In the genomic region with DNA sequence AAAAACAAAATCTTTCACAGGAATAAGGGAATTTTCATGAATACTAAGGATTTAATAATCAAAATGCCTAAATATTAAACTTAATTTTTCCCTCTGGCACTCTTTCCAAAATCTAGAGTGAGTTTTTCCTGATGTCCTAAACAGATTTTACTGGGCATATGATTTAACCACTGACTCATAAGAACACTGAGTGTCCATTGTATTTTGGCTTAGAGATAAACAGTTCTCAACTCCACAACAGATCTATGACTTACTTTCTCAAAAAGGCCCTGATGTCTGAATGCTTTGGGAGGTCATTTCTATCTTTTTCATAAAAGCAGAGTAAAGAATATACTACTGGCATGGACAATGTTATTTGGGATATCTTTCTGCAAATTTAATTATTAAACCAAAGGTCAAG, we compare ENCODE assay signal across 23 cellular contexts. TPM values are rescaled to one million over a fixed set of nuclear protein-coding genes. Genes with fewer than 3 reads are reported as not detected.
DNase-seq lines count a peak whose midpoint lies in the region; TF ChIP-seq lines count a peak whose summit lies in the region.
"Had no signal": no experiment of that assay in that cellular context is flagged by ENCODE, and none has a peak within 500 bp of the region (broad histone marks: within the 10 kb centered on the region; RNA-seq: fewer than 3 reads in every experiment).

No MANE protein-coding gene starts in this region.

- TF ChIP-seq CTCF in neutrophil (IDR thresholded peaks at IDR 0.05) (no peak), Caco-2 (IDR thresholded peaks at IDR 0.05; ENCODE audit: insufficient read depth in 1 of 2, low read depth in 1 of 2, low read length in 1 of 2, severe bottlenecking in 1 of 2, unreplicated experiment in 1 of 2) (no peak)

- H3K4me1 ChIP-seq in GM23248 (ENCODE audit: insufficient read depth) (peaks cover 30% of the 10 kb centered on the region), neutrophil (ENCODE audit: control insufficient read depth in 1 of 2, insufficient read depth in 1 of 2, low read depth in 1 of 2, low read length in 1 of 2) (peaks cover 23% of the 10 kb centered on the region in 2 experiments), Caco-2 (no peaks in the 10 kb centered on the region)
- H3K4me1 ChIP-seq: body of pancreas, testis had no signal

- H3K9me3 Mint-ChIP-seq in dendritic cell treated with granulocyte-macrophage colony-stimulating factor and Interleukin-4, amounts not matched to agents 40 ng/mL and 50 ng/mL, for 4 days = peaks cover 14% of the 10 kb centered on the region
- H3K9me3 Mint-ChIP-seq in Caco-2 (ENCODE audit: unreplicated experiment) = no peaks in the 10 kb centered on the region
- H3K9me3 Mint-ChIP-seq: activated naive CD4-positive, alpha-beta T cell treated with anti-CD3 and anti-CD28 coated beads for 36 hours had no signal

- H2AFZ ChIP-seq in GM23248 = no peak overlapping the region

- DNase-seq in AG08396 (ENCODE audit: low spot score) (peak; percentile 39), GM23248 (peak; percentile 59), NCI-H748 treated with DMSO at 0.1 percent for 48 hours (lab: John Stamatoyannopoulos, UW) (no peak), Caco-2 (no peak), NCI-H1436 (lab: John Stamatoyannopoulos, UW) (no peak)
- DNase-seq: activated CD4-positive, alpha-beta T cell treated with anti-CD3 and anti-CD28 coated beads, Interleukin-2, amount 50 U/mL, for 48 hours; activated naive CD4-positive, alpha-beta T cell treated with anti-CD3 and anti-CD28 coated beads for 36 hours; activated T-cell treated with anti-CD3 and anti-CD28 coated beads for 4 hours; AML-193; body of pancreas; left cardiac atrium; midbrain; NCI-H1092 treated with DMSO at 0.1 percent for 48 hours; NCI-H2081 treated with DMSO at 0.1 percent for 48 hours; NCI-H524 treated with DMSO at 0.1 percent for 48 hours; SHP77; stimulated activated CD4-positive, alpha-beta T cell treated with anti-CD3 and anti-CD28 coated beads, Interleukin-12 subunit alpha, Interleukin-12 subunit beta, amount 100 ng/mL, for 4 hours; stimulated activated CD8-positive, alpha-beta memory T cell treated with anti-CD3 and anti-CD28 coated beads, Interleukin-4, amount 100 ng/mL, for 48 hours; T-helper 1 cell; testis had no signal

- H3K36me3 Mint-ChIP-seq in dendritic cell treated with granulocyte-macrophage colony-stimulating factor and Interleukin-4, amounts not matched to agents 40 ng/mL and 50 ng/mL, for 4 days (ENCODE audit: low read depth) = peaks cover 71% of the 10 kb centered on the region
- peaks cover 10% of the 10 kb centered on the region for H3K36me3 Mint-ChIP-seq in Caco-2 (ENCODE audit: insufficient read depth, unreplicated experiment)

- no peaks in the 10 kb centered on the region for H3K9me2 ChIP-seq in GM23248 (ENCODE audit: insufficient read depth)

- peaks cover 12% of the 10 kb centered on the region; the same call in 1 of the 2 replicates for H3K36me3 ChIP-seq in GM23248 (ENCODE audit: low read depth)
- peaks cover 28% of the 10 kb centered on the region for H3K36me3 ChIP-seq in neutrophil
- no peaks in the 10 kb centered on the region; the same call in none of the 2 replicates for H3K36me3 ChIP-seq in Caco-2 (ENCODE audit: control insufficient read depth, insufficient read depth, low read length)

- H3K4me3 ChIP-seq in GM23248 (no peak overlapping the region), neutrophil (ENCODE audit: low read depth in 1 of 2, low read length in 1 of 2) (no peak overlapping the region), Caco-2 (ENCODE audit: low read depth, low read length) (no peak overlapping the region)
- H3K4me3 ChIP-seq: body of pancreas, K562, testis had no signal

- intact Hi-C loops in dendritic cell treated with granulocyte-macrophage colony-stimulating factor and Interleukin-4, amounts not matched to agents 40 ng/mL and 50 ng/mL, for 4 days (cut with micrococcal nuclease) = loop anchor here (5.0 kb wide), 1 partner anchor 33 kb away; the partner anchor contains the start of gene IRAK3
- intact Hi-C loops in Caco-2 (cut with micrococcal nuclease; ENCODE audit: unreplicated experiment) = no loop called here

- peak overlapping the region; percentile 18 for H3K4me2 ChIP-seq in GM23248 (ENCODE audit: unreplicated experiment)

- H3K4me3 Mint-ChIP-seq in dendritic cell treated with granulocyte-macrophage colony-stimulating factor and Interleukin-4, amounts not matched to agents 40 ng/mL and 50 ng/mL, for 4 days = no peak overlapping the region
- no peak overlapping the region for H3K4me3 Mint-ChIP-seq in Caco-2 (ENCODE audit: unreplicated experiment)
- H3K4me3 Mint-ChIP-seq: activated naive CD4-positive, alpha-beta T cell treated with anti-CD3 and anti-CD28 coated beads for 36 hours had no signal

- CTCF ChIA-PET in Caco-2 (lab: Charles Lee) = no interaction called here

- H3K27ac ChIP-seq in GM23248 = peak overlapping the region; percentile 42
- H3K27ac ChIP-seq in neutrophil = peak overlapping the region; percentile 50
- H3K27ac ChIP-seq: body of pancreas, testis had no signal

- H3F3A ChIP-seq in GM23248 (ENCODE audit: insufficient read depth) = peaks cover 27% of the 10 kb centered on the region

- BruUV-seq in Caco-2 (replicated peaks; lab: Mats Ljungman, UMichigan) = no TSS peak

- POLR2A ChIA-PET in Caco-2 (lab: Charles Lee) = no interaction called here

- H3K9me3 ChIP-seq in GM23248 (ENCODE audit: low read depth) = no peaks in the 10 kb centered on the region
- no peaks in the 10 kb centered on the region for H3K9me3 ChIP-seq in neutrophil
- H3K9me3 ChIP-seq in Caco-2 = no peaks in the 10 kb centered on the region
- H3K9me3 ChIP-seq: body of pancreas, testis had no signal

- H3K27ac Mint-ChIP-seq in dendritic cell treated with granulocyte-macrophage colony-stimulating factor and Interleukin-4, amounts not matched to agents 40 ng/mL and 50 ng/mL, for 4 days = peak overlapping the region; percentile 39
- no peak overlapping the region for H3K27ac Mint-ChIP-seq in Caco-2 (ENCODE audit: unreplicated experiment)
- H3K27ac Mint-ChIP-seq: activated naive CD4-positive, alpha-beta T cell treated with anti-CD3 and anti-CD28 coated beads for 36 hours had no signal

- H3K4me1 Mint-ChIP-seq in dendritic cell treated with granulocyte-macrophage colony-stimulating factor and Interleukin-4, amounts not matched to agents 40 ng/mL and 50 ng/mL, for 4 days (ENCODE audit: low read depth) = peaks cover 56% of the 10 kb centered on the region
- H3K4me1 Mint-ChIP-seq in Caco-2 (ENCODE audit: low read depth, unreplicated experiment) = no peaks in the 10 kb centered on the region

- H3K9ac ChIP-seq in GM23248 = no peak overlapping the region

- H4K20me1 ChIP-seq in GM23248 (ENCODE audit: insufficient read depth) = no peaks in the 10 kb centered on the region

- peaks cover 89% of the 10 kb centered on the region for H3K79me2 ChIP-seq in GM23248 (ENCODE audit: insufficient read depth)

- H3K27me3 ChIP-seq in GM23248 (replicated peaks; ENCODE audit: insufficient read depth) (no peaks in the 10 kb centered on the region), neutrophil (no peaks in the 10 kb centered on the region), Caco-2 (replicated peaks; ENCODE audit: control insufficient read depth, insufficient read depth, low read length) (no peaks in the 10 kb centered on the region)
- H3K27me3 ChIP-seq: body of pancreas, testis had no signal

- in situ Hi-C loops in GM23248 (cut with MboI) = no loop called here

- no peaks in the 10 kb centered on the region for H3K27me3 Mint-ChIP-seq in dendritic cell treated with granulocyte-macrophage colony-stimulating factor and Interleukin-4, amounts not matched to agents 40 ng/mL and 50 ng/mL, for 4 days
- no peaks in the 10 kb centered on the region for H3K27me3 Mint-ChIP-seq in Caco-2 (ENCODE audit: insufficient read depth, unreplicated experiment)

RNA-seq across cellular contexts. Expression of gene TMBIM4, which starts 15.0 kb away (rescaled TPM):
- total RNA-seq in GM23248 (2014; rRNA removed; shearing (Covaris generic)) = 162 and 184 TPM in 2 replicates
- polyA plus RNA-seq in GM23248 (2016; fragmentation: Nextera tagmentation; extraction: Ambion mirVana) = 276 and 300 TPM in 2 replicates
- 51.5 and 60.3 TPM in 2 replicates for total RNA-seq in Caco-2 (2022)

RNA-seq across cellular contexts. Expression of gene LLPH, which starts 24.2 kb away (rescaled TPM):
- 7.1 and 11.6 TPM in 2 replicates for total RNA-seq in GM23248 (2014; rRNA removed; shearing (Covaris generic))
- polyA plus RNA-seq in GM23248 (2016; fragmentation: Nextera tagmentation; extraction: Ambion mirVana) = 49.2 and 50.0 TPM in 2 replicates
- total RNA-seq in Caco-2 (2022) = 32.3 and 38.2 TPM in 2 replicates

RNA-seq across cellular contexts. Expression of gene IRAK3, which starts 34.2 kb away (rescaled TPM):
- 3.7 and 6.6 TPM in 2 replicates for total RNA-seq in GM23248 (2014; rRNA removed; shearing (Covaris generic))
- 3.1 and 3.3 TPM in 2 replicates for polyA plus RNA-seq in GM23248 (2016; fragmentation: Nextera tagmentation; extraction: Ambion mirVana)
- not detected in 2 replicates for total RNA-seq in Caco-2 (2022)

Comparison
In these comparisons a context has a peak if more than half of its experiments do, and no peak if none do; other contexts are left out.
1. DNase-seq: peak in AG08396 (single experiment) and GM23248 (single experiment); none in NCI-H748 treated with DMSO at 0.1 percent for 48 hours (single experiment), Caco-2 (0 of 2) and NCI-H1436 (single experiment).